ENCODE assay signal across 25 cellular contexts in the genomic region with DNA sequence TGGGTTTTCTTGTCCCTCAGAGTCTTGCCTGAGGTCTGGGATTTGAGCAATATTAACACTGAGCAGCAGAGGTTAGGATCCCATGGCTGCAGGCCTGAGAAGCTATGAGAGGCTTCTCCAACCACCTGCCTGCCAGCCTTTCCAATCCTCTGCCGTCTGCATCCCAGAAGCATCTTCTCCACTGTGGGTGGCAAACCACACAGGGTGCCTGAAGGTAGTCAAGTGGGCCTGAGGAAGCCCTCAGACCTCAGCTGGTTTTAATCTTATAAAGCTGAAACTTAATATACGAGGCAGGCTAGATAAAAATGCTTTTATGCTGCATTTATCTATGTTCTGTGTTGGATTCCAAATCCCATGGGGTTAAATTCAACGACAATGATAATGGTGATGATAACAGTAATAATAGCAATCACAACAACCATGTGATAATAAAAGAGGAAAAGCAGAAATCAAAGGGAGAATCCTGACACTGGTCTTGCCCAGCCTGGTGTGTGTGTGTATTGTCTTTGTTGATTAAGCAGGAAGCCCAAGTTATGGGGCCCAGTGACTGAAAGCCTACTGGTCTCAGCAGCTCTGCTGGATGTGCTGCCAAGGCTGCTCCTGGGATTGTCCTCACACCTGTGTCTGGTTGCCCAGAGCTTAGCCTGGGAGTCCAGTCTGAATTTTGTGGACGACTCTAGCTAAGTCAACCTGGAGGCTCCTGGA. TPM values are rescaled to one million over a fixed set of nuclear protein-coding genes. Genes with fewer than 3 reads are reported as not detected.
DNase-seq lines count a peak whose midpoint lies in the region; ATAC-seq, FAIRE-seq and TF ChIP-seq lines count a peak whose summit lies in the region.
"Had no signal": no experiment of that assay in that cellular context is flagged by ENCODE, and none has a peak within 500 bp of the region (broad histone marks: within the 10 kb centered on the region; RNA-seq: fewer than 3 reads in every experiment).

No MANE protein-coding gene starts in this region.

- H3K27me3 ChIP-seq in BE2C (no peaks in the 10 kb centered on the region; the same call in 1 of the 2 replicates), SK-N-SH (ENCODE audit: insufficient read depth) (no peaks in the 10 kb centered on the region), prostate gland (replicated peaks; ENCODE audit: insufficient read depth) (no peaks in the 10 kb centered on the region)
- H3K27me3 ChIP-seq: BLaER1 treated with 17β-estradiol and CSF1 and Interleukin-3, amounts not matched to agents 10 nM and 100 nM had no signal

- no peak overlapping the region for H3K9ac ChIP-seq in SK-N-SH
- H3K9ac ChIP-seq: BLaER1 treated with 17β-estradiol and CSF1 and Interleukin-3, amounts not matched to agents 10 nM and 100 nM had no signal

- H3K4me3 ChIP-seq in BE2C (ENCODE audit: low read depth, low read length) (no peak overlapping the region), SK-N-SH (ENCODE audit: low read depth in 2 of 2, low read length in 1 of 2) (no peak overlapping the region), prostate gland (no peak overlapping the region)
- H3K4me3 ChIP-seq: BLaER1 treated with 17β-estradiol and CSF1 and Interleukin-3, amounts not matched to agents 10 nM and 100 nM; GM12878 had no signal

- no peaks in the 10 kb centered on the region for H4K20me1 ChIP-seq in SK-N-SH (ENCODE audit: insufficient read depth)
- H4K20me1 ChIP-seq: BLaER1 treated with 17β-estradiol and CSF1 and Interleukin-3, amounts not matched to agents 10 nM and 100 nM had no signal

- H2AFZ ChIP-seq in SK-N-SH (ENCODE audit: low read depth), result no peak overlapping the region

- H3K9me2 ChIP-seq in SK-N-SH, result no peaks in the 10 kb centered on the region

- intact Hi-C loops in prostate gland (cut with DNase I), result no loop called here

- ATAC-seq in GM21737 (IDR thresholded peaks at IDR 0.05; ENCODE audit: unreplicated experiment), result no peak
- ATAC-seq: CD8-positive, alpha-beta T cell; GM12878 had no signal

- H3F3A ChIP-seq in SK-N-SH (replicated peaks; ENCODE audit: insufficient read depth), result no peaks in the 10 kb centered on the region

- H3K4me1 ChIP-seq in BE2C, result peaks cover 11% of the 10 kb centered on the region
- H3K4me1 ChIP-seq in SK-N-SH (ENCODE audit: control insufficient read depth in 1 of 2, insufficient read depth in 2 of 2, low read depth in 1 of 2, low read length in 1 of 2), result peaks cover 0 to 20% of the 10 kb centered on the region in 2 experiments; a peak in 2 of 4 replicates
- H3K4me1 ChIP-seq in prostate gland (replicated peaks), result no peaks in the 10 kb centered on the region
- H3K4me1 ChIP-seq: Caco-2 had no signal

- DNase-seq in BE2C, result peak; percentile 56
- DNase-seq in HTR-8/SVneo (ENCODE audit: insufficient read length, low spot score), result no peak
- DNase-seq in SK-N-SH, result peak; percentile 81
- peak; percentile 62 for DNase-seq in mesenteric fat pad (ENCODE audit: low spot score)
- DNase-seq in prostate gland (ENCODE audit: low spot score), result no peak
- DNase-seq in DMS153 (lab: John Stamatoyannopoulos, UW), result no peak
- DNase-seq: 8988T; ACHN; Caco-2; Calu3; CD4-positive, alpha-beta T cell; CD8-positive, alpha-beta T cell; DMS53; DMS79; DND-41; EL; GDM1 had no signal

- no peak overlapping the region for H3K4me2 ChIP-seq in SK-N-SH

- H3K36me3 ChIP-seq in BE2C (no peaks in the 10 kb centered on the region), SK-N-SH (replicated peaks in 1 of 2; ENCODE audit: control insufficient read depth in 1 of 2, insufficient read depth in 2 of 2, low read length in 1 of 2) (no peaks in the 10 kb centered on the region), prostate gland (no peaks in the 10 kb centered on the region)
- H3K36me3 ChIP-seq: BLaER1 treated with 17β-estradiol and CSF1 and Interleukin-3, amounts not matched to agents 10 nM and 100 nM had no signal

- peak; percentile 28 for FAIRE-seq in HTR-8/SVneo (lab: Jason Lieb, UNC)
- FAIRE-seq: A204.1, D721Med, GM12878, GM12892, GM18507 had no signal

- no peaks in the 10 kb centered on the region for H3K9me3 ChIP-seq in BE2C
- H3K9me3 ChIP-seq in SK-N-SH, result no peaks in the 10 kb centered on the region
- no peaks in the 10 kb centered on the region for H3K9me3 ChIP-seq in prostate gland

- TF ChIP-seq POLR2A in prostate gland (IDR thresholded peaks at IDR 0.05), result no peak

- no peaks in the 10 kb centered on the region for H3K79me2 ChIP-seq in SK-N-SH (ENCODE audit: insufficient read depth)

- CTCF ChIA-PET in SK-N-SH (lab: Yijun Ruan, JAX), result interaction anchor here (1.2 to 2.8 kb wide), 5 partner anchors 16 to 221 kb away, joined by 5 to 12 read pairs (median 6); a partner anchor contains a TSS

- POLR2A ChIA-PET in SK-N-SH (lab: Yijun Ruan, JAX), result no interaction called here

- H3K27ac ChIP-seq in SK-N-SH (ENCODE audit: low read depth in 2 of 2, low read length in 1 of 2) (peak overlapping the region in 1 of 2 experiments; percentile 88; a peak in 2 of 4 replicates), prostate gland (no peak overlapping the region)
- H3K27ac ChIP-seq: BLaER1 treated with 17β-estradiol and CSF1 and Interleukin-3, amounts not matched to agents 10 nM and 100 nM; C4-2B had no signal

- WGBS in SK-N-SH (ENCODE audit: low lambda C conversion rate), result 2% methylated on average over 4 of the region's 4 CpGs
- 72% methylated on average over 4 of the region's 4 CpGs for WGBS in prostate gland

- TF ChIP-seq RAD21 in SK-N-SH (IDR thresholded peaks at IDR 0.05; ENCODE audit: low read length), result no peak; the same call in 1 of the 2 replicates

- peak in 1 of 2 experiments; percentile 93; a peak in 2 of 4 replicates for TF ChIP-seq EP300 in SK-N-SH (IDR thresholded peaks at IDR 0.05; ENCODE audit: borderline replicate concordance in 1 of 2, low read depth in 1 of 2, low read length in 1 of 2)

- no peak for TF ChIP-seq CTCF in BE2C (IDR thresholded peaks at IDR 0.05; ENCODE audit: low read depth, low read length)
- TF ChIP-seq CTCF in SK-N-SH (IDR thresholded peaks at IDR 0.05), result no peak
- no peak for TF ChIP-seq CTCF in prostate gland (IDR thresholded peaks at IDR 0.05)

TF ChIP-seq in SK-N-SH, 30 proteins besides CTCF, POLR2A, EP300 and RAD21 (continues in another document):
- TF ChIP-seq RCOR1 (IDR thresholded peaks at IDR 0.05; ENCODE audit: low read length) (peak; percentile 98), TCF12 (IDR thresholded peaks at IDR 0.05) (no peak), MXI1 (IDR thresholded peaks at IDR 0.05; ENCODE audit: low read depth, low read length) (peak; percentile 40; the same call in 1 of the 2 replicates), GATA2 (CRISPR knock-in tag; IDR thresholded peaks at IDR 0.05) (peak; percentile 96), POLR2AphosphoS5 (IDR thresholded peaks at IDR 0.05; ENCODE audit: low read depth, low read length) (no peak)
- TF ChIP-seq, protein P1, sequence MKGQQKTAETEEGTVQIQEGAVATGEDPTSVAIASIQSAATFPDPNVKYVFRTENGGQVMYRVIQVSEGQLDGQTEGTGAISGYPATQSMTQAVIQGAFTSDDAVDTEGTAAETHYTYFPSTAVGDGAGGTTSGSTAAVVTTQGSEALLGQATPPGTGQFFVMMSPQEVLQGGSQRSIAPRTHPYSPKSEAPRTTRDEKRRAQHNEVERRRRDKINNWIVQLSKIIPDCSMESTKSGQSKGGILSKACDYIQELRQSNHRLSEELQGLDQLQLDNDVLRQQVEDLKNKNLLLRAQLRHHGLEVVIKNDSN (IDR thresholded peaks at IDR 0.05; ENCODE audit: borderline replicate concordance, low read depth), result no peak
- TF ChIP-seq, protein P2, sequence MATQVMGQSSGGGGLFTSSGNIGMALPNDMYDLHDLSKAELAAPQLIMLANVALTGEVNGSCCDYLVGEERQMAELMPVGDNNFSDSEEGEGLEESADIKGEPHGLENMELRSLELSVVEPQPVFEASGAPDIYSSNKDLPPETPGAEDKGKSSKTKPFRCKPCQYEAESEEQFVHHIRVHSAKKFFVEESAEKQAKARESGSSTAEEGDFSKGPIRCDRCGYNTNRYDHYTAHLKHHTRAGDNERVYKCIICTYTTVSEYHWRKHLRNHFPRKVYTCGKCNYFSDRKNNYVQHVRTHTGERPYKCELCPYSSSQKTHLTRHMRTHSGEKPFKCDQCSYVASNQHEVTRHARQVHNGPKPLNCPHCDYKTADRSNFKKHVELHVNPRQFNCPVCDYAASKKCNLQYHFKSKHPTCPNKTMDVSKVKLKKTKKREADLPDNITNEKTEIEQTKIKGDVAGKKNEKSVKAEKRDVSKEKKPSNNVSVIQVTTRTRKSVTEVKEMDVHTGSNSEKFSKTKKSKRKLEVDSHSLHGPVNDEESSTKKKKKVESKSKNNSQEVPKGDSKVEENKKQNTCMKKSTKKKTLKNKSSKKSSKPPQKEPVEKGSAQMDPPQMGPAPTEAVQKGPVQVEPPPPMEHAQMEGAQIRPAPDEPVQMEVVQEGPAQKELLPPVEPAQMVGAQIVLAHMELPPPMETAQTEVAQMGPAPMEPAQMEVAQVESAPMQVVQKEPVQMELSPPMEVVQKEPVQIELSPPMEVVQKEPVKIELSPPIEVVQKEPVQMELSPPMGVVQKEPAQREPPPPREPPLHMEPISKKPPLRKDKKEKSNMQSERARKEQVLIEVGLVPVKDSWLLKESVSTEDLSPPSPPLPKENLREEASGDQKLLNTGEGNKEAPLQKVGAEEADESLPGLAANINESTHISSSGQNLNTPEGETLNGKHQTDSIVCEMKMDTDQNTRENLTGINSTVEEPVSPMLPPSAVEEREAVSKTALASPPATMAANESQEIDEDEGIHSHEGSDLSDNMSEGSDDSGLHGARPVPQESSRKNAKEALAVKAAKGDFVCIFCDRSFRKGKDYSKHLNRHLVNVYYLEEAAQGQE (IDR thresholded peaks at IDR 0.05; ENCODE audit: low read depth, low read length), result no peak
- TF ChIP-seq, protein P3, sequence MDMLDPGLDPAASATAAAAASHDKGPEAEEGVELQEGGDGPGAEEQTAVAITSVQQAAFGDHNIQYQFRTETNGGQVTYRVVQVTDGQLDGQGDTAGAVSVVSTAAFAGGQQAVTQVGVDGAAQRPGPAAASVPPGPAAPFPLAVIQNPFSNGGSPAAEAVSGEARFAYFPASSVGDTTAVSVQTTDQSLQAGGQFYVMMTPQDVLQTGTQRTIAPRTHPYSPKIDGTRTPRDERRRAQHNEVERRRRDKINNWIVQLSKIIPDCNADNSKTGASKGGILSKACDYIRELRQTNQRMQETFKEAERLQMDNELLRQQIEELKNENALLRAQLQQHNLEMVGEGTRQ (IDR thresholded peaks at IDR 0.05; ENCODE audit: borderline replicate concordance, low read depth, low read length), result no peak

RNA-seq across cellular contexts. Expression of a gene that starts 59.7 kb away (rescaled TPM):
- polyA plus RNA-seq in BE2C (2012; ENCODE audit: insufficient read depth, insufficient read length, low read depth), result 21.3 TPM
- 12.7 and 13.9 TPM in 2 replicates for polyA plus RNA-seq in SK-N-SH (2012; rRNA removed)
- polyA plus RNA-seq in SK-N-SH (2012; cell fraction: cytosol; rRNA removed), result 16.1 and 17.2 TPM in 2 replicates
- polyA plus RNA-seq in SK-N-SH (2012; cell fraction: nucleus; rRNA removed), result 7.1 and 15.9 TPM in 2 replicates
- total RNA-seq in mesenteric fat pad, result 12.7 TPM
- 10 to 100 TPM in 1 of 2 donors, 1 to 10 TPM in 1; 6.6 to 17.3 TPM for total RNA-seq in prostate gland

Comparison
In these comparisons a context has a peak if more than half of its experiments do, and no peak if none do; other contexts are left out.
1. DNase-seq: peak in BE2C (single experiment), SK-N-SH (single experiment) and mesenteric fat pad (single experiment); none in HTR-8/SVneo (single experiment), prostate gland (single experiment) and DMS153 (single experiment).